Comparison of ENCODE assay signal across 8 cellular contexts in the genomic region with DNA sequence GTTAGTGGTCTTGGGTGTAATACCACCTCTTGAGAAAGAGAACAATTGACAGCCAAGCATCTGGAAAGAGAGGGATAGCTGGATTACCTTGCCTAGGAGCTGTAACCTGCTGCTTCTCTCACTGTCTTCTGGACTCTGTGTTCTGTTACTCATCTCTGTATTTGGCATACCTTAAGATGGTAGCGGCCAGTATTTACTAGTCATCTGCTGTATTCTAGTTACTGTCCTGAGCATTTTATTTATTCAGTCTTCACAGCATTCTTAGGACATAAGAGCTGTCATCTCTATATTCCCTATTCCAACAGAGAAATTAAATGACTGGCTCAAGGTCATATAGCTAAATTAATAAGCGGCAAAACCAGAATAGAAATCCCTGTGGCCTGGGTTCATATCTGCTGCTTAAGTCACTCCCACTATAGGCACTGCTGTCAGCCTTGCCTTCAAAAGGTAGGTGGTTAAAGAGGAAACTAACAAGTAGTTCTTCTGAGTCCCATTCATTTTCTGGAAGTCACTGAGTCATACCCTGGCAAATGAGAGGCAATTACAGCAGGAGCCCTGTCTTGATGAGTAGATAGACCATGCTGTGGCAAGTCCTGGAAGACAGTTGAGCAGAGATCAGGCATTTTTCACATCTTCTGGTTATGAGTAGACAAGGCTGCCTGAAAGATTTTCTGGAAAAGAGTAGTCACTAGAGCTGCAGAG.
DNase-seq lines count a peak whose midpoint lies in the region; TF ChIP-seq lines count a peak whose summit lies in the region.

No MANE protein-coding gene starts in this region.

- DNase-seq in GM23248 = peak; percentile 94
- DNase-seq in RKO (ENCODE audit: low spot score) = peak; percentile 68
- no peak for DNase-seq in endothelial cell (ENCODE audit: low spot score)
- no peak for DNase-seq in progenitor cell of endocrine pancreas (ENCODE audit: low spot score, unreplicated experiment)
- DNase-seq in superior temporal gyrus (ENCODE audit: extremely low spot score) = no peak
- DNase-seq in HuH-7.5 (ENCODE audit: low spot score) = no peak
- DNase-seq in NCI-H146 (lab: John Stamatoyannopoulos, UW) = no peak
- no peak for DNase-seq in NCI-H1092 treated with DMSO at 0.1 percent for 48 hours (lab: John Stamatoyannopoulos, UW)

- peaks cover 40% of the 10 kb centered on the region for H3F3A ChIP-seq in GM23248 (ENCODE audit: insufficient read depth)

- H3K27ac Mint-ChIP-seq in endothelial cell (ENCODE audit: unreplicated experiment) (peak overlapping the region; percentile 15), progenitor cell of endocrine pancreas (peak overlapping the region; percentile 7)

- peaks cover 94% of the 10 kb centered on the region for H3K79me2 ChIP-seq in GM23248 (ENCODE audit: insufficient read depth)

- H3K27ac ChIP-seq in GM23248 = peak overlapping the region; percentile 79

- H3K4me1 Mint-ChIP-seq in endothelial cell (ENCODE audit: unreplicated experiment) (peaks cover 10% of the 10 kb centered on the region), progenitor cell of endocrine pancreas (ENCODE audit: low read depth) (peaks cover 18% of the 10 kb centered on the region)

- no peaks in the 10 kb centered on the region for H3K9me3 ChIP-seq in GM23248 (ENCODE audit: low read depth)

- peaks cover 22% of the 10 kb centered on the region for H3K4me1 ChIP-seq in GM23248 (ENCODE audit: insufficient read depth)

- TF ChIP-seq CTCF in endothelial cell (IDR thresholded peaks at IDR 0.05; ENCODE audit: unreplicated experiment) (no peak), progenitor cell of endocrine pancreas (IDR thresholded peaks at IDR 0.05; ENCODE audit: unreplicated experiment) (no peak)

- 32 to 44% methylated on average over 2 of the region's 2 CpGs for WGBS in GM23248 (ENCODE audit: low coverage in 1 of 2, low lambda C conversion rate in 2 of 2, missing lambda C conversion rate in 2 of 2), 2 experiments

- peak overlapping the region; percentile 47 for H3K9ac ChIP-seq in GM23248

- peaks cover 27% of the 10 kb centered on the region for H4K20me1 ChIP-seq in GM23248 (ENCODE audit: insufficient read depth)

- H3K36me3 Mint-ChIP-seq in endothelial cell (ENCODE audit: low read depth, unreplicated experiment) (peaks cover 16% of the 10 kb centered on the region), progenitor cell of endocrine pancreas (ENCODE audit: insufficient read depth) (peaks cover 12% of the 10 kb centered on the region)

- H3K27me3 Mint-ChIP-seq in endothelial cell (ENCODE audit: unreplicated experiment) = no peaks in the 10 kb centered on the region
- no peaks in the 10 kb centered on the region for H3K27me3 Mint-ChIP-seq in progenitor cell of endocrine pancreas

- H3K9me2 ChIP-seq in GM23248 (ENCODE audit: insufficient read depth) = no peaks in the 10 kb centered on the region

- no peak overlapping the region for H3K4me3 Mint-ChIP-seq in endothelial cell (ENCODE audit: unreplicated experiment)
- H3K4me3 Mint-ChIP-seq in progenitor cell of endocrine pancreas (ENCODE audit: low read depth) = no peak overlapping the region

- peak overlapping the region; percentile 56 for H3K4me2 ChIP-seq in GM23248 (ENCODE audit: unreplicated experiment)

- in situ Hi-C loops in GM23248 (cut with MboI) = no loop called here

- H2AFZ ChIP-seq in GM23248 = no peak overlapping the region

- H3K27me3 ChIP-seq in GM23248 (replicated peaks; ENCODE audit: insufficient read depth) = no peaks in the 10 kb centered on the region

- H3K36me3 ChIP-seq in GM23248 (ENCODE audit: low read depth) = peaks cover 26% of the 10 kb centered on the region

- H3K9me3 Mint-ChIP-seq in endothelial cell (ENCODE audit: unreplicated experiment) = no peaks in the 10 kb centered on the region
- H3K9me3 Mint-ChIP-seq in progenitor cell of endocrine pancreas (ENCODE audit: low read depth) = no peaks in the 10 kb centered on the region

- no peak overlapping the region; the same call in 1 of the 2 replicates for H3K4me3 ChIP-seq in GM23248

Comparison
In these comparisons a context has a peak if more than half of its experiments do, and no peak if none do; other contexts are left out.
1. DNase-seq: peak in GM23248 (single experiment) and RKO (single experiment); none in endothelial cell (single experiment), progenitor cell of endocrine pancreas (single experiment), superior temporal gyrus (single experiment), HuH-7.5 (single experiment), NCI-H146 (single experiment) and NCI-H1092 treated with DMSO at 0.1 percent for 48 hours (single experiment).